Comparison of ENCODE assay signal across 1 cellular context in the genomic region with DNA sequence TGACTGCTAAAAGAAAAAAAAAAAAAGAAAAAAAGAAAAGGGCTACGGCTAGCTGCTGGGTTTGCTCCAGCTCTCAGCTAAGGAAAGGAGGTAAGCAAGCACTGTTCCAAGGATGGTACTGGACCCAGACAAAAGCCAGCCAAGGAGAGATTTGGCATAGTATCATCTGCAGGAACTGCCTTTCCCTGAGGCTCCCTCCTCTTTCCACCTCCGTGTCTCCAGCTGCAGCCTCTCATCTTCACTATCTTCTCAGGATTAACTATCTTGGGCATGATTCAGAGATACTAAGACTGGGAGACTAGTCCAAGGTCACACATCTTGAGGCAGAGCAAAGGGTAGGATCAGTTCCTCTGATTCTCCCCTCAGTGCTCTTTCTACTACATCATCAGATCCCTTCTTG.
TF ChIP-seq lines count a peak whose summit lies in the region.

No MANE protein-coding gene starts in this region.

TF ChIP-seq in HepG2, 621 proteins besides CTCF, POLR2A, EP300 and RAD21:
- TF ChIP-seq ISL2 (CRISPR knock-in tag; IDR thresholded peaks at IDR 0.05) (no peak), ZNF724P (CRISPR knock-in tag; IDR thresholded peaks at IDR 0.05; ENCODE audit: borderline replicate concordance) (no peak), PRPF4 (IDR thresholded peaks at IDR 0.05; ENCODE audit: low read depth, low read length, poor library complexity, severe bottlenecking) (no peak), ZNF317 (CRISPR knock-in tag; IDR thresholded peaks at IDR 0.05) (no peak), GFI1 (CRISPR knock-in tag; IDR thresholded peaks at IDR 0.05; ENCODE audit: borderline replicate concordance) (no peak), ZNF230 (CRISPR knock-in tag; IDR thresholded peaks at IDR 0.05) (no peak), ZNF274 (CRISPR knock-in tag; IDR thresholded peaks at IDR 0.05) (no peak)
- TF ChIP-seq, protein P1, sequence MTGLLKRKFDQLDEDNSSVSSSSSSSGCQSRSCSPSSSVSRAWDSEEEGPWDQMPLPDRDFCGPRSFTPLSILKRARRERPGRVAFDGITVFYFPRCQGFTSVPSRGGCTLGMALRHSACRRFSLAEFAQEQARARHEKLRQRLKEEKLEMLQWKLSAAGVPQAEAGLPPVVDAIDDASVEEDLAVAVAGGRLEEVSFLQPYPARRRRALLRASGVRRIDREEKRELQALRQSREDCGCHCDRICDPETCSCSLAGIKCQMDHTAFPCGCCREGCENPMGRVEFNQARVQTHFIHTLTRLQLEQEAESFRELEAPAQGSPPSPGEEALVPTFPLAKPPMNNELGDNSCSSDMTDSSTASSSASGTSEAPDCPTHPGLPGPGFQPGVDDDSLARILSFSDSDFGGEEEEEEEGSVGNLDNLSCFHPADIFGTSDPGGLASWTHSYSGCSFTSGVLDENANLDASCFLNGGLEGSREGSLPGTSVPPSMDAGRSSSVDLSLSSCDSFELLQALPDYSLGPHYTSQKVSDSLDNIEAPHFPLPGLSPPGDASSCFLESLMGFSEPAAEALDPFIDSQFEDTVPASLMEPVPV (CRISPR knock-in tag; IDR thresholded peaks at IDR 0.05) = no peak
- TF ChIP-seq, protein P2, sequence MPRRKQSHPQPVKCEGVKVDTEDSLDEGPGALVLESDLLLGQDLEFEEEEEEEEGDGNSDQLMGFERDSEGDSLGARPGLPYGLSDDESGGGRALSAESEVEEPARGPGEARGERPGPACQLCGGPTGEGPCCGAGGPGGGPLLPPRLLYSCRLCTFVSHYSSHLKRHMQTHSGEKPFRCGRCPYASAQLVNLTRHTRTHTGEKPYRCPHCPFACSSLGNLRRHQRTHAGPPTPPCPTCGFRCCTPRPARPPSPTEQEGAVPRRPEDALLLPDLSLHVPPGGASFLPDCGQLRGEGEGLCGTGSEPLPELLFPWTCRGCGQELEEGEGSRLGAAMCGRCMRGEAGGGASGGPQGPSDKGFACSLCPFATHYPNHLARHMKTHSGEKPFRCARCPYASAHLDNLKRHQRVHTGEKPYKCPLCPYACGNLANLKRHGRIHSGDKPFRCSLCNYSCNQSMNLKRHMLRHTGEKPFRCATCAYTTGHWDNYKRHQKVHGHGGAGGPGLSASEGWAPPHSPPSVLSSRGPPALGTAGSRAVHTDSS (CRISPR knock-in tag; conservative IDR thresholded peaks at IDR 0.05) = no peak
- TF ChIP-seq, protein P3, sequence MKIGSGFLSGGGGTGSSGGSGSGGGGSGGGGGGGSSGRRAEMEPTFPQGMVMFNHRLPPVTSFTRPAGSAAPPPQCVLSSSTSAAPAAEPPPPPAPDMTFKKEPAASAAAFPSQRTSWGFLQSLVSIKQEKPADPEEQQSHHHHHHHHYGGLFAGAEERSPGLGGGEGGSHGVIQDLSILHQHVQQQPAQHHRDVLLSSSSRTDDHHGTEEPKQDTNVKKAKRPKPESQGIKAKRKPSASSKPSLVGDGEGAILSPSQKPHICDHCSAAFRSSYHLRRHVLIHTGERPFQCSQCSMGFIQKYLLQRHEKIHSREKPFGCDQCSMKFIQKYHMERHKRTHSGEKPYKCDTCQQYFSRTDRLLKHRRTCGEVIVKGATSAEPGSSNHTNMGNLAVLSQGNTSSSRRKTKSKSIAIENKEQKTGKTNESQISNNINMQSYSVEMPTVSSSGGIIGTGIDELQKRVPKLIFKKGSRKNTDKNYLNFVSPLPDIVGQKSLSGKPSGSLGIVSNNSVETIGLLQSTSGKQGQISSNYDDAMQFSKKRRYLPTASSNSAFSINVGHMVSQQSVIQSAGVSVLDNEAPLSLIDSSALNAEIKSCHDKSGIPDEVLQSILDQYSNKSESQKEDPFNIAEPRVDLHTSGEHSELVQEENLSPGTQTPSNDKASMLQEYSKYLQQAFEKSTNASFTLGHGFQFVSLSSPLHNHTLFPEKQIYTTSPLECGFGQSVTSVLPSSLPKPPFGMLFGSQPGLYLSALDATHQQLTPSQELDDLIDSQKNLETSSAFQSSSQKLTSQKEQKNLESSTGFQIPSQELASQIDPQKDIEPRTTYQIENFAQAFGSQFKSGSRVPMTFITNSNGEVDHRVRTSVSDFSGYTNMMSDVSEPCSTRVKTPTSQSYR (CRISPR knock-in tag; IDR thresholded peaks at IDR 0.05; ENCODE audit: borderline replicate concordance) = no peak
- TF ChIP-seq, protein P4, sequence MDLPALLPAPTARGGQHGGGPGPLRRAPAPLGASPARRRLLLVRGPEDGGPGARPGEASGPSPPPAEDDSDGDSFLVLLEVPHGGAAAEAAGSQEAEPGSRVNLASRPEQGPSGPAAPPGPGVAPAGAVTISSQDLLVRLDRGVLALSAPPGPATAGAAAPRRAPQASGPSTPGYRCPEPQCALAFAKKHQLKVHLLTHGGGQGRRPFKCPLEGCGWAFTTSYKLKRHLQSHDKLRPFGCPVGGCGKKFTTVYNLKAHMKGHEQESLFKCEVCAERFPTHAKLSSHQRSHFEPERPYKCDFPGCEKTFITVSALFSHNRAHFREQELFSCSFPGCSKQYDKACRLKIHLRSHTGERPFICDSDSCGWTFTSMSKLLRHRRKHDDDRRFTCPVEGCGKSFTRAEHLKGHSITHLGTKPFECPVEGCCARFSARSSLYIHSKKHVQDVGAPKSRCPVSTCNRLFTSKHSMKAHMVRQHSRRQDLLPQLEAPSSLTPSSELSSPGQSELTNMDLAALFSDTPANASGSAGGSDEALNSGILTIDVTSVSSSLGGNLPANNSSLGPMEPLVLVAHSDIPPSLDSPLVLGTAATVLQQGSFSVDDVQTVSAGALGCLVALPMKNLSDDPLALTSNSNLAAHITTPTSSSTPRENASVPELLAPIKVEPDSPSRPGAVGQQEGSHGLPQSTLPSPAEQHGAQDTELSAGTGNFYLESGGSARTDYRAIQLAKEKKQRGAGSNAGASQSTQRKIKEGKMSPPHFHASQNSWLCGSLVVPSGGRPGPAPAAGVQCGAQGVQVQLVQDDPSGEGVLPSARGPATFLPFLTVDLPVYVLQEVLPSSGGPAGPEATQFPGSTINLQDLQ (CRISPR knock-in tag; IDR thresholded peaks at IDR 0.05) = no peak
- TF ChIP-seq, protein P5, sequence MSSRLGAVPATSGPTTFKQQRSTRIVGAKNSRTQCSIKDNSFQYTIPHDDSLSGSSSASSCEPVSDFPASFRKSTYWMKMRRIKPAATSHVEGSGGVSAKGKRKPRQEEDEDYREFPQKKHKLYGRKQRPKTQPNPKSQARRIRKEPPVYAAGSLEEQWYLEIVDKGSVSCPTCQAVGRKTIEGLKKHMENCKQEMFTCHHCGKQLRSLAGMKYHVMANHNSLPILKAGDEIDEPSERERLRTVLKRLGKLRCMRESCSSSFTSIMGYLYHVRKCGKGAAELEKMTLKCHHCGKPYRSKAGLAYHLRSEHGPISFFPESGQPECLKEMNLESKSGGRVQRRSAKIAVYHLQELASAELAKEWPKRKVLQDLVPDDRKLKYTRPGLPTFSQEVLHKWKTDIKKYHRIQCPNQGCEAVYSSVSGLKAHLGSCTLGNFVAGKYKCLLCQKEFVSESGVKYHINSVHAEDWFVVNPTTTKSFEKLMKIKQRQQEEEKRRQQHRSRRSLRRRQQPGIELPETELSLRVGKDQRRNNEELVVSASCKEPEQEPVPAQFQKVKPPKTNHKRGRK (CRISPR knock-in tag; IDR thresholded peaks at IDR 0.05) = no peak
- TF ChIP-seq, protein P6, sequence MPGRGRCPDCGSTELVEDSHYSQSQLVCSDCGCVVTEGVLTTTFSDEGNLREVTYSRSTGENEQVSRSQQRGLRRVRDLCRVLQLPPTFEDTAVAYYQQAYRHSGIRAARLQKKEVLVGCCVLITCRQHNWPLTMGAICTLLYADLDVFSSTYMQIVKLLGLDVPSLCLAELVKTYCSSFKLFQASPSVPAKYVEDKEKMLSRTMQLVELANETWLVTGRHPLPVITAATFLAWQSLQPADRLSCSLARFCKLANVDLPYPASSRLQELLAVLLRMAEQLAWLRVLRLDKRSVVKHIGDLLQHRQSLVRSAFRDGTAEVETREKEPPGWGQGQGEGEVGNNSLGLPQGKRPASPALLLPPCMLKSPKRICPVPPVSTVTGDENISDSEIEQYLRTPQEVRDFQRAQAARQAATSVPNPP (CRISPR knock-in tag; IDR thresholded peaks at IDR 0.05) = no peak
TF ChIP-seq in HepG2: peak in this region for 0.
